In the genomic region with DNA sequence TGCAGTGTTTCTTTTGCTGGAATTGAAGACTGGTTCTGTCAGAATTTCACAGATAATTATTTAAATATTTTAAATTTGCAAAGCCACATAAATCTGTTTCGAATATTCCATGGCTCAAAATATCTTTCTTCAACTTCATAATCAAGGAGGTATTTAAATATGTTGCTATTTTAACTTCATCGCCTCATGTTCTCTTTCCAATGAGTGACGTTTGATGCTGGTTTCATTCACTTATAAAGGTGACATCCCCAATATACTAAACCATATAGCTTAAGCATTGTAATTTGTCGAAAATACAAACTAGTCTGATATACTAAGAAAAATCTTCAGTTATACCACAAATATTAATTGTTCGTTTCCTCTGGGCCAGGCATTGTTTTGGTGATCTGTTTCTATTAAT, we compare ENCODE assay signal across 21 cellular contexts. TPM values are rescaled to one million over a fixed set of nuclear protein-coding genes. Genes with fewer than 3 reads are reported as not detected.
DNase-seq lines count a peak whose midpoint lies in the region; ATAC-seq, FAIRE-seq and TF ChIP-seq lines count a peak whose summit lies in the region.
"Had no signal": no experiment of that assay in that cellular context is flagged by ENCODE, and none has a peak within 500 bp of the region (broad histone marks: within the 10 kb centered on the region; RNA-seq: fewer than 3 reads in every experiment).

No MANE protein-coding gene starts in this region.

- no peaks in the 10 kb centered on the region for H3K27me3 ChIP-seq in heart right ventricle
- H3K27me3 ChIP-seq in uterus = no peaks in the 10 kb centered on the region
- H3K27me3 ChIP-seq: breast epithelium had no signal

- ATAC-seq in heart right ventricle = peak in 3 of 8 donors; percentile 22 to 60 (median 48)
- peak; percentile 7 for ATAC-seq in T-helper 17 cell
- ATAC-seq: Panc1, sciatic nerve had no signal

- intact Hi-C loops in heart right ventricle (cut with DNase I) = no loop called here
- intact Hi-C loops in cardiac septum (cut with DNase I) = no loop called here
- intact Hi-C loops in uterus (cut with DNase I; ENCODE audit: low total_unique reads) = no loop called here
- intact Hi-C loops in MCF 10A (cut with micrococcal nuclease) = no loop called here

- H3K4me3 Mint-ChIP-seq in T-helper 17 cell (peak overlapping the region; percentile 69), immature natural killer cell (peak overlapping the region; percentile 44 to 66 (median 57)), MCF 10A (ENCODE audit: unreplicated experiment) (no peak overlapping the region)

- DNase-seq in heart right ventricle (no peak), cardiac septum (ENCODE audit: low spot score) (no peak), T-helper 17 cell (no peak), immature natural killer cell (no peak), uterus (no peak), GM13977 (ENCODE audit: low spot score) (no peak), MCF 10A (ENCODE audit: unreplicated experiment) (no peak), H54 (ENCODE audit: insufficient read length, low spot score) (no peak)
- DNase-seq: activated CD4-positive, CD25-positive, alpha-beta regulatory T cell treated with anti-CD3 and anti-CD28 coated beads, Interleukin-2, amount 50 U/mL, for 72 hours; activated effector memory CD4-positive, alpha-beta T cell treated with Interleukin-2 at 50 U/mL for 16 hours; DMS153; mammary epithelial cell; MM.1S; NCI-H187 treated with DMSO at 0.1 percent for 48 hours; NCI-H526; stimulated activated CD4-positive, alpha-beta T cell treated with anti-CD3 and anti-CD28 coated beads, Interleukin-2, amount 100 ng/mL, for 48 hours; stimulated activated CD8-positive, alpha-beta memory T cell treated with anti-CD3 and anti-CD28 coated beads, Interleukin-4, amount 100 ng/mL, for 48 hours had no signal

- 53 to 62% methylated on average over 5 of the region's 5 CpGs for WGBS in heart right ventricle, 2 donors

- H3K4me1 Mint-ChIP-seq in T-helper 17 cell = peaks cover 57% of the 10 kb centered on the region
- peaks cover 86 to 96% of the 10 kb centered on the region in 2 donors for H3K4me1 Mint-ChIP-seq in immature natural killer cell
- H3K4me1 Mint-ChIP-seq in MCF 10A (ENCODE audit: insufficient read depth, unreplicated experiment) = peaks cover 35% of the 10 kb centered on the region

- H3K4me3 ChIP-seq in heart right ventricle (no peak overlapping the region), uterus (no peak overlapping the region)
- H3K4me3 ChIP-seq: breast epithelium had no signal

- H3K27me3 Mint-ChIP-seq in T-helper 17 cell (no peaks in the 10 kb centered on the region), immature natural killer cell (ENCODE audit: low read depth in 3 of 3) (peaks cover 0 to 3% (median 0%) of the 10 kb centered on the region in 3 donors), MCF 10A (ENCODE audit: insufficient read depth, unreplicated experiment) (no peaks in the 10 kb centered on the region)

- in situ Hi-C loops in GM13977 (cut with MboI; ENCODE audit: low pct_unique_long_range_greater_than_20kb, low sequenced_read_pairs, unreplicated experiment) = no loop called here

- CTCF ChIA-PET in MCF 10A (lab: Yijun Ruan, JAX) = no interaction called here

- no peak for TF ChIP-seq POLR2A in uterus (IDR thresholded peaks at IDR 0.05)
- no peak for TF ChIP-seq POLR2A in H54 (IDR thresholded peaks at IDR 0.05; ENCODE audit: low read depth, low read length)

- no peaks in the 10 kb centered on the region for H3K9me3 Mint-ChIP-seq in immature natural killer cell
- H3K9me3 Mint-ChIP-seq in MCF 10A (ENCODE audit: unreplicated experiment) = no peaks in the 10 kb centered on the region

- peaks cover 8% of the 10 kb centered on the region for H3K36me3 Mint-ChIP-seq in T-helper 17 cell (ENCODE audit: low read depth)
- H3K36me3 Mint-ChIP-seq in immature natural killer cell = no peaks in the 10 kb centered on the region
- peaks cover 11% of the 10 kb centered on the region for H3K36me3 Mint-ChIP-seq in MCF 10A (ENCODE audit: insufficient read depth, unreplicated experiment)

- H3K27ac Mint-ChIP-seq in T-helper 17 cell (peak overlapping the region; percentile 92), immature natural killer cell (peak overlapping the region; percentile 14 to 83 (median 70)), MCF 10A (ENCODE audit: low read depth, unreplicated experiment) (no peak overlapping the region)

- H3K27ac ChIP-seq in heart right ventricle (peak overlapping the region; percentile 4 to 71 (median 59)), uterus (peak overlapping the region; percentile 0 to 49)

- no peak for TF ChIP-seq CTCF in heart right ventricle (IDR thresholded peaks at IDR 0.05)
- TF ChIP-seq CTCF in uterus (IDR thresholded peaks at IDR 0.05) = no peak
- TF ChIP-seq CTCF in GM13977 (IDR thresholded peaks at IDR 0.05; ENCODE audit: extremely low read depth, insufficient read depth, missing control alignments) = no peak
- no peak for TF ChIP-seq CTCF in MCF 10A (IDR thresholded peaks at IDR 0.05; ENCODE audit: unreplicated experiment)

- POLR2A ChIA-PET in MCF 10A (lab: Yijun Ruan, JAX) = interaction anchor here (0.7 to 5.4 kb wide), 4 partner anchors 8 to 91 kb away, joined by 3 to 33 read pairs (median 6); partner anchors contain the start of gene MBNL1

- H3K9me3 ChIP-seq in heart right ventricle = no peaks in the 10 kb centered on the region
- H3K9me3 ChIP-seq in T-helper 17 cell (ENCODE audit: control insufficient read depth, low read length, poor library complexity, severe bottlenecking) = no peaks in the 10 kb centered on the region
- H3K9me3 ChIP-seq in uterus = no peaks in the 10 kb centered on the region
- H3K9me3 ChIP-seq: breast epithelium had no signal

- H3K36me3 ChIP-seq in heart right ventricle (no peaks in the 10 kb centered on the region), uterus (no peaks in the 10 kb centered on the region)
- H3K36me3 ChIP-seq: breast epithelium had no signal

- no TSS peak for BruUV-seq in MCF 10A (replicated peaks; lab: Mats Ljungman, UMichigan)

- H3K4me1 ChIP-seq in heart right ventricle = peaks cover 2 to 98% (median 85%) of the 10 kb centered on the region in 9 donors
- peaks cover 8 to 12% of the 10 kb centered on the region in 2 donors for H3K4me1 ChIP-seq in uterus

- FAIRE-seq in H54 (lab: Jason Lieb, UNC) = no peak
- FAIRE-seq: H1 had no signal

RNA-seq across cellular contexts. Expression of gene MBNL1, which starts 22.5 kb away (rescaled TPM):
- total RNA-seq in heart right ventricle = 100 to 1,000 TPM; 173 to 236 (median 190) TPM
- 10 to 100 TPM; 33.1 to 55.9 TPM for polyA plus RNA-seq in heart right ventricle
- 178 TPM for total RNA-seq in cardiac septum
- 100 to 1,000 TPM; 641 to 725 TPM for total RNA-seq in T-helper 17 cell
- polyA plus RNA-seq in immature natural killer cell = 100 to 1,000 TPM; 270 to 399 (median 286) TPM
- total RNA-seq in uterus = 100 to 1,000 TPM; 219 to 470 (median 243) TPM
- 114 and 139 TPM in 2 replicates for total RNA-seq in MCF 10A (2022)
